ENCODE assay signal across 8 cellular contexts in genomic region chr1:43227138-43227836, GRCh38. TPM values are rescaled to one million over a fixed set of nuclear protein-coding genes. Genes with fewer than 3 reads are reported as not detected.
DNase-seq lines count a peak whose midpoint lies in the region; ATAC-seq lines count a peak whose summit lies in the region.

No MANE protein-coding gene starts in this region.

- ATAC-seq in HG02798 (IDR thresholded peaks at IDR 0.05; ENCODE audit: poor library complexity, unreplicated experiment) (peak; percentile 62), GM21447 (IDR thresholded peaks at IDR 0.05; ENCODE audit: unreplicated experiment) (no peak)

- peak; percentile 89 for DNase-seq in COLO668 (lab: John Stamatoyannopoulos, UW; ENCODE audit: unreplicated experiment)
- DNase-seq in NCI-H748 treated with DMSO at 0.1 percent for 48 hours (lab: John Stamatoyannopoulos, UW) = peak; percentile 100
- DNase-seq in activated CD4-positive, alpha-beta T cell treated with anti-CD3 and anti-CD28 coated beads, Interleukin-2, amount 50 U/mL, for 48 hours = peak; percentile 91 to 92
- peak; percentile 85 for DNase-seq in effector CD4-positive, alpha-beta T cell
- peak; percentile 74 to 87 for DNase-seq in lung microvascular endothelial cell (ENCODE audit: low read depth in 2 of 2)
- peak; percentile 80 for DNase-seq in stimulated activated CD8-positive, alpha-beta memory T cell treated with anti-CD3 and anti-CD28 coated beads, Interleukin-15, amount 100 ng/mL, for 24 hours (ENCODE audit: low read depth)

RNA-seq across cellular contexts. Expression of gene TMEM125, which starts 42.5 kb away (rescaled TPM):
- total RNA-seq in lung microvascular endothelial cell = not detected in 2 replicates

RNA-seq across cellular contexts. Expression of gene CFAP57, which starts 55.2 kb away (rescaled TPM):
- total RNA-seq in lung microvascular endothelial cell = 0.20 and 0.22 TPM in 2 replicates

RNA-seq across cellular contexts. Expression of gene EBNA1BP2, which starts 55.2 kb away (rescaled TPM):
- 55.4 and 65.2 TPM in 2 replicates for total RNA-seq in lung microvascular endothelial cell

RNA-seq across cellular contexts. Expression of gene C1orf210, which starts 58.1 kb away (rescaled TPM):
- total RNA-seq in lung microvascular endothelial cell = not detected in 2 replicates
